ENCODE assay signal across 12 cellular contexts in the genomic region with DNA sequence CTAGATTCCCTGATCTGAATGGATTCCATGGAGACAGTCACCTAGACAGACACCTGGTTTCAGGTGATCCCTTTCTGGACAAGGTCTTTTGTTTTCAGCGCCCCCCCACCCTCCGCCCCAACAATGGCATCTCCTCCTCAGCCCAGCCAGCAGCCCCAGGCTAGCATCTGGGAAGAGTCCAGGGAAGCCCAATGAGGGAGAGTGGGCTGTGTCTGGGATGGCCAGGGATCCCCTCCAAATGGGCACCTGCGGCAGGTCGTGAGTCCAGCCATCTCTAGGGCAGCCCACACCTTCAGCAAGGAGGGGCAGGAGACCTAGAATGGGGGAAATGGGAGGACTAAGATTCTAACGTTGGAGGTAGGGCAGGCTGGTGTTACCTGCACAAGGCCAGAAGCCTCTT. TPM values are rescaled to one million over a fixed set of nuclear protein-coding genes. Genes with fewer than 3 reads are reported as not detected.
DNase-seq lines count a peak whose midpoint lies in the region; ATAC-seq and TF ChIP-seq lines count a peak whose summit lies in the region.
"Had no signal": no experiment of that assay in that cellular context is flagged by ENCODE, and none has a peak within 500 bp of the region (broad histone marks: within the 10 kb centered on the region; RNA-seq: fewer than 3 reads in every experiment).

No MANE protein-coding gene starts in this region.

- POLR2A ChIA-PET in IMR-90 (lab: Charles Lee; ENCODE audit: unreplicated experiment), result no interaction called here

- in situ Hi-C loops in IMR-90 (cut with MboI; ENCODE audit: low sequenced_read_pairs), result no loop called here

- H3K56ac ChIP-seq in IMR-90 (ENCODE audit: extremely low read depth, insufficient read depth, low read length), result no peak overlapping the region

- TF ChIP-seq RAD21 in IMR-90 (IDR thresholded peaks at IDR 0.05; ENCODE audit: low read length), result no peak

- DNase-seq in IMR-90, result no peak
- DNase-seq in colonic mucosa, result no peak
- no peak for DNase-seq in suprapubic skin (ENCODE audit: low spot score in 2 of 2)
- DNase-seq in activated CD8-positive, alpha-beta memory T cell treated with anti-CD3 and anti-CD28 coated beads, Interleukin-2, amount 50 U/mL, for 4 hours, result no peak
- DNase-seq in stimulated activated CD4-positive, alpha-beta T cell treated with anti-CD3 and anti-CD28 coated beads, Interleukin-4, amount 100 ng/mL, for 1 hour, result no peak
- DNase-seq: activated naive CD4-positive, alpha-beta T cell treated with anti-CD3 and anti-CD28 coated beads, Interleukin-2, amount 50 U/mL, for 16 hours; cortex of kidney; HFFc6 had no signal

- no peak overlapping the region for H3K14ac ChIP-seq in IMR-90 (replicated peaks; ENCODE audit: low read depth, low read length)

- intact Hi-C loops in IMR-90 (cut with micrococcal nuclease) (no loop called here), colonic mucosa (cut with DNase I) (no loop called here)

- H4K20me1 ChIP-seq in IMR-90 (ENCODE audit: insufficient read depth, low read length), result no peaks in the 10 kb centered on the region

- ATAC-seq in IMR-90 (ENCODE audit: low read depth) (no peak), GM19035 (IDR thresholded peaks at IDR 0.05; ENCODE audit: unreplicated experiment) (no peak)

- H2BK5ac ChIP-seq in IMR-90 (ENCODE audit: low read depth, low read length, poor library complexity, severe bottlenecking), result no peak overlapping the region

- H3K4me3 ChIP-seq in IMR-90 (ENCODE audit: insufficient read depth, low read depth, low read length) (no peak overlapping the region), colonic mucosa (peak overlapping the region; percentile 44), muscle layer of duodenum (ENCODE audit: low read depth in 1 of 2, low read length in 2 of 2) (peak overlapping the region in 1 of 2 donors; percentile 68), suprapubic skin (peak overlapping the region; percentile 66)

- H3K23ac ChIP-seq in IMR-90 (ENCODE audit: low read depth, low read length), result no peak overlapping the region; the same call in 1 of the 2 replicates

- H2AFZ ChIP-seq in IMR-90 (replicated peaks; ENCODE audit: low read length, poor library complexity), result no peak overlapping the region

- CTCF ChIA-PET in IMR-90 (lab: Yijun Ruan, JAX), result no interaction called here

- no peak overlapping the region for H2BK15ac ChIP-seq in IMR-90 (ENCODE audit: low read depth, low read length)

- H2AK9ac ChIP-seq in IMR-90 (replicated peaks; ENCODE audit: low read depth, low read length, poor library complexity), result peak overlapping the region; percentile 42

- WGBS in IMR-90 (ENCODE audit: extremely low coverage in 2 of 2, insufficient read length in 1 of 2), 2 experiments, result 80% methylated on average over 1 of the region's 5 CpGs; no CpG with 5 or more reads in 1 of the 2 experiments
- 49% methylated on average over 4 of the region's 5 CpGs for WGBS in suprapubic skin

- no peak overlapping the region for H4K8ac ChIP-seq in IMR-90 (ENCODE audit: low read depth in 2 of 2, low read length in 2 of 2)

- no peak overlapping the region for H3K9ac ChIP-seq in IMR-90 (ENCODE audit: low read depth, low read length)
- peak overlapping the region; percentile 26 to 50 for H3K9ac ChIP-seq in colonic mucosa (ENCODE audit: low read depth in 2 of 2, low read length in 2 of 2)

- H3K9me3 ChIP-seq in IMR-90 (ENCODE audit: control insufficient read depth, insufficient read depth, low read length) (no peaks in the 10 kb centered on the region), colonic mucosa (no peaks in the 10 kb centered on the region), muscle layer of duodenum (ENCODE audit: control insufficient read depth in 1 of 2, low read length in 2 of 2) (no peaks in the 10 kb centered on the region), suprapubic skin (no peaks in the 10 kb centered on the region)
- H3K9me3 ChIP-seq: prostate gland had no signal

- TF ChIP-seq CTCF in IMR-90 (conservative IDR thresholded peaks at IDR 0.05; ENCODE audit: low read depth, low read length), result no peak
- no peak for TF ChIP-seq CTCF in colonic mucosa (IDR thresholded peaks at IDR 0.05)
- no peak for TF ChIP-seq CTCF in suprapubic skin (IDR thresholded peaks at IDR 0.05)

- H3K4me2 ChIP-seq in IMR-90 (ENCODE audit: low read depth, low read length), result no peak overlapping the region

- H3K36me3 ChIP-seq in IMR-90 (ENCODE audit: control insufficient read depth, insufficient read depth, low read length), result no peaks in the 10 kb centered on the region
- no peaks in the 10 kb centered on the region for H3K36me3 ChIP-seq in colonic mucosa
- no peaks in the 10 kb centered on the region for H3K36me3 ChIP-seq in muscle layer of duodenum (ENCODE audit: control insufficient read depth in 1 of 2, insufficient read depth in 2 of 2, low read length in 2 of 2)
- H3K36me3 ChIP-seq in suprapubic skin, result no peaks in the 10 kb centered on the region
- H3K36me3 ChIP-seq: prostate gland had no signal

- H4K91ac ChIP-seq in IMR-90 (ENCODE audit: insufficient read depth, low read depth, low read length), result no peak overlapping the region

- dilution Hi-C loops in IMR-90 (cut with HindIII; ENCODE audit: low sequenced_read_pairs, unreplicated experiment), result no loop called here

- H3K27ac ChIP-seq in IMR-90 (ENCODE audit: insufficient read depth, low read length) (no peak overlapping the region), colonic mucosa (no peak overlapping the region), muscle layer of duodenum (ENCODE audit: low read length) (peak overlapping the region; percentile 35), suprapubic skin (peak overlapping the region; percentile 59)

- no peak overlapping the region for H3K4ac ChIP-seq in IMR-90 (ENCODE audit: low read depth, low read length)

- H2BK20ac ChIP-seq in IMR-90 (ENCODE audit: low read depth, low read length), result no peak overlapping the region

- TF ChIP-seq POLR2A in IMR-90 (IDR thresholded peaks at IDR 0.05; ENCODE audit: low read depth, low read length) (no peak), suprapubic skin (IDR thresholded peaks at IDR 0.05) (no peak)

- no peak overlapping the region for H2AK5ac ChIP-seq in IMR-90 (ENCODE audit: low read depth, low read length)

- TF ChIP-seq EP300 in suprapubic skin (IDR thresholded peaks at IDR 0.05), result no peak

- no TSS peak for BruUV-seq in IMR-90 (replicated peaks; lab: Mats Ljungman, UMichigan)

- no peak overlapping the region for H3K18ac ChIP-seq in IMR-90 (ENCODE audit: low read depth, low read length)

- H3K79me1 ChIP-seq in IMR-90 (ENCODE audit: low read depth in 1 of 2, low read length in 2 of 2), result no peaks in the 10 kb centered on the region

- no peak overlapping the region for H2BK120ac ChIP-seq in IMR-90 (ENCODE audit: low read depth, low read length)

- no peak overlapping the region for H4K5ac ChIP-seq in IMR-90 (ENCODE audit: low read depth, low read length)

- H3K9me1 ChIP-seq in IMR-90 (ENCODE audit: insufficient read depth, low read length), result no peaks in the 10 kb centered on the region

- H3K4me1 ChIP-seq in IMR-90 (ENCODE audit: control insufficient read depth, insufficient read depth, low read length) (no peaks in the 10 kb centered on the region), colonic mucosa (no peaks in the 10 kb centered on the region), muscle layer of duodenum (ENCODE audit: control insufficient read depth in 1 of 2, insufficient read depth in 2 of 2, low read length in 2 of 2) (peaks cover 6 to 12% of the 10 kb centered on the region in 2 donors), suprapubic skin (peaks cover 30% of the 10 kb centered on the region)
- H3K4me1 ChIP-seq: prostate gland had no signal

- peaks cover 25% of the 10 kb centered on the region for H3K27me3 ChIP-seq in IMR-90 (ENCODE audit: control insufficient read depth, insufficient read depth, low read length)
- peaks cover 4% of the 10 kb centered on the region for H3K27me3 ChIP-seq in colonic mucosa
- peaks cover 5% of the 10 kb centered on the region for H3K27me3 ChIP-seq in muscle layer of duodenum (ENCODE audit: low read depth, low read length)
- H3K27me3 ChIP-seq in suprapubic skin, result peaks cover 14% of the 10 kb centered on the region

TF ChIP-seq in IMR-90, 13 proteins besides CTCF, POLR2A, EP300 and RAD21:
- TF ChIP-seq FOS (IDR thresholded peaks at IDR 0.05; ENCODE audit: low read depth, low read length), result no peak
- TF ChIP-seq NFE2L2 (IDR thresholded peaks at IDR 0.05; ENCODE audit: low read depth, low read length), result no peak
TF ChIP-seq in IMR-90: peak in this region for 0.

RNA-seq across cellular contexts. Expression of a gene that starts 1.2 kb away (rescaled TPM):
- not detected in 2 replicates for total RNA-seq in IMR-90 (2012; rRNA removed)
- polyA plus RNA-seq in IMR-90 (2012; rRNA removed), result not detected in 2 replicates
- not detected in 2 replicates for polyA plus RNA-seq in IMR-90 (2012; cell fraction: cytosol; rRNA removed)
- polyA plus RNA-seq in IMR-90 (2012; cell fraction: nucleus; rRNA removed; ENCODE audit: low replicate concordance), result not detected in 2 replicates
- total RNA-seq in colonic mucosa, result 1 to 10 TPM; 3.6 to 6.6 TPM
- 1 to 10 TPM; 4.2 to 6.4 (median 5.6) TPM for total RNA-seq in suprapubic skin
- total RNA-seq: activated CD8-positive, alpha-beta memory T cell treated with anti-CD3 and anti-CD28 coated beads for 36 hours; HFFc6 had no signal

Comparison
In these comparisons a context has a peak if more than half of its experiments do, and no peak if none do; other contexts are left out.
1. H3K27ac ChIP-seq: peak in muscle layer of duodenum (single experiment) and suprapubic skin (single experiment); none in IMR-90 (single experiment) and colonic mucosa (single experiment).